Comparison of ENCODE assay signal across 24 cellular contexts in genomic region chr18:8037296-8037695, GRCh38.
A peak's percentile ranks its signal among the peaks of the same experiment; 100 is the strongest.
DNase-seq lines count a peak whose midpoint lies in the region; ATAC-seq and TF ChIP-seq lines count a peak whose summit lies in the region.
"Had no signal": no experiment of that assay in that cellular context is flagged by ENCODE, and none has a peak within 500 bp of the region (broad histone marks: within the 10 kb centered on the region; RNA-seq: fewer than 3 reads in every experiment).

No MANE protein-coding gene starts in this region.

- POLR2A ChIA-PET in activated CD4-positive, alpha-beta T cell treated with anti-CD3 and anti-CD28 coated beads for 36 hours (lab: Charles Lee): no interaction called here
- POLR2A ChIA-PET in MCF 10A (lab: Yijun Ruan, JAX): interaction anchor here (1.3 to 1.7 kb wide), 2 partner anchors 11 to 78 kb away, joined by 3 to 5 read pairs; no protein-coding TSS in a partner anchor

- 58% methylated on average over 1 of the region's 1 CpG for WGBS in mammary epithelial cell (ENCODE audit: low coverage, missing lambda C conversion rate)

- DNase-seq in activated CD4-positive, alpha-beta T cell treated with anti-CD3 and anti-CD28 coated beads for 36 hours: no peak
- no peak for DNase-seq in activated CD4-positive, alpha-beta T cell treated with anti-CD3 and anti-CD28 coated beads, Interleukin-2, amount 50 U/mL, for 1 hour
- DNase-seq in MCF 10A (ENCODE audit: unreplicated experiment) (no peak), mammary epithelial cell (no peak), NCI-H1930 (lab: John Stamatoyannopoulos, UW) (no peak)
- no peak for DNase-seq in stimulated activated effector memory CD8-positive, alpha-beta T cell treated with anti-CD3 and anti-CD28 coated beads, Interleukin-12 subunit alpha, Interleukin-12 subunit beta, amount 100 ng/mL, for 72 hours (ENCODE audit: low spot score in 2 of 2)
- DNase-seq: ACHN; AML-193; BE2C; CD4-positive, alpha-beta T cell; CD8-positive, alpha-beta memory T cell; DMS 273 treated with DMSO at 0.1 percent for 48 hours; DMS79; EL; GDM1; H9 had no signal

- H3K27ac Mint-ChIP-seq in activated CD4-positive, alpha-beta T cell treated with anti-CD3 and anti-CD28 coated beads for 36 hours: peak overlapping the region; percentile 67
- peak overlapping the region; percentile 31 for H3K27ac Mint-ChIP-seq in MCF 10A (ENCODE audit: low read depth, unreplicated experiment)
- no peak overlapping the region for H3K27ac Mint-ChIP-seq in stimulated activated effector memory CD8-positive, alpha-beta T cell treated with anti-CD3 and anti-CD28 coated beads, Interleukin-12 subunit alpha, Interleukin-12 subunit beta, amount 100 ng/mL, for 72 hours
- H3K27ac Mint-ChIP-seq: CD14-positive monocyte; CD4-positive, alpha-beta T cell; CD8-positive, alpha-beta memory T cell; GM23338 had no signal

- no peaks in the 10 kb centered on the region for H3K27me3 ChIP-seq in mammary epithelial cell (ENCODE audit: insufficient read depth, low read length)
- H3K27me3 ChIP-seq: BE2C; BLaER1 treated with 17β-estradiol and CSF1 and Interleukin-3, amounts not matched to agents 10 nM and 100 nM had no signal

- no peaks in the 10 kb centered on the region for H4K20me1 ChIP-seq in mammary epithelial cell (ENCODE audit: insufficient read depth, low read length)
- H4K20me1 ChIP-seq: BLaER1 treated with 17β-estradiol and CSF1 and Interleukin-3, amounts not matched to agents 10 nM and 100 nM had no signal

- no peak overlapping the region for H3K4me3 ChIP-seq in mammary epithelial cell (replicated peaks in 1 of 3; ENCODE audit: insufficient read depth in 1 of 3, low read depth in 2 of 3, low read length in 3 of 3)
- H3K4me3 ChIP-seq: BLaER1 treated with 17β-estradiol and CSF1 and Interleukin-3, amounts not matched to agents 10 nM and 100 nM; GM12878; GM23338 had no signal

- no peaks in the 10 kb centered on the region for H3K36me3 Mint-ChIP-seq in activated CD4-positive, alpha-beta T cell treated with anti-CD3 and anti-CD28 coated beads for 36 hours (ENCODE audit: low read depth)
- H3K36me3 Mint-ChIP-seq in MCF 10A (ENCODE audit: insufficient read depth, unreplicated experiment): peaks cover 5% of the 10 kb centered on the region
- H3K36me3 Mint-ChIP-seq in stimulated activated effector memory CD8-positive, alpha-beta T cell treated with anti-CD3 and anti-CD28 coated beads, Interleukin-12 subunit alpha, Interleukin-12 subunit beta, amount 100 ng/mL, for 72 hours: no peaks in the 10 kb centered on the region
- H3K36me3 Mint-ChIP-seq: CD14-positive monocyte; CD8-positive, alpha-beta memory T cell had no signal

- no peaks in the 10 kb centered on the region for H3K79me2 ChIP-seq in mammary epithelial cell (ENCODE audit: insufficient read depth, low read length)

- no peak for TF ChIP-seq CTCF in MCF 10A (IDR thresholded peaks at IDR 0.05; ENCODE audit: unreplicated experiment)
- no peak for TF ChIP-seq CTCF in mammary epithelial cell (conservative IDR thresholded peaks at IDR 0.05 in 1 of 2, IDR thresholded peaks at IDR 0.05 in 1 of 2; ENCODE audit: extremely low read depth in 1 of 2, insufficient read depth in 1 of 2, low read depth in 1 of 2, low read length in 2 of 2)

- no peaks in the 10 kb centered on the region for H3K36me3 ChIP-seq in mammary epithelial cell (ENCODE audit: insufficient read depth, low read length)
- H3K36me3 ChIP-seq: BE2C; BLaER1 treated with 17β-estradiol and CSF1 and Interleukin-3, amounts not matched to agents 10 nM and 100 nM had no signal

- ATAC-seq in activated CD4-positive, alpha-beta T cell treated with anti-CD3 and anti-CD28 coated beads for 36 hours: peak; percentile 85
- peak; percentile 77 for ATAC-seq in stimulated activated effector memory CD8-positive, alpha-beta T cell treated with anti-CD3 and anti-CD28 coated beads, Interleukin-12 subunit alpha, Interleukin-12 subunit beta, amount 100 ng/mL, for 72 hours
- no peak for ATAC-seq in HG03025 (IDR thresholded peaks at IDR 0.05; ENCODE audit: low FRiP score, unreplicated experiment)
- ATAC-seq in GM21390 (IDR thresholded peaks at IDR 0.05; ENCODE audit: unreplicated experiment): no peak
- ATAC-seq: GM12878, GM23338, HCT116 had no signal

- H3K9me3 Mint-ChIP-seq in activated CD4-positive, alpha-beta T cell treated with anti-CD3 and anti-CD28 coated beads for 36 hours (ENCODE audit: low read depth): no peaks in the 10 kb centered on the region
- no peaks in the 10 kb centered on the region for H3K9me3 Mint-ChIP-seq in MCF 10A (ENCODE audit: unreplicated experiment)
- H3K9me3 Mint-ChIP-seq in stimulated activated effector memory CD8-positive, alpha-beta T cell treated with anti-CD3 and anti-CD28 coated beads, Interleukin-12 subunit alpha, Interleukin-12 subunit beta, amount 100 ng/mL, for 72 hours: peaks cover 3% of the 10 kb centered on the region
- H3K9me3 Mint-ChIP-seq: CD14-positive monocyte; CD4-positive, alpha-beta T cell; GM23338; H9 had no signal

- intact Hi-C loops in activated CD4-positive, alpha-beta T cell treated with anti-CD3 and anti-CD28 coated beads for 36 hours (cut with DNase I, micrococcal nuclease): no loop called here
- intact Hi-C loops in MCF 10A (cut with micrococcal nuclease): no loop called here
- intact Hi-C loops in mammary epithelial cell (cut with micrococcal nuclease): no loop called here

- no peak overlapping the region for H2AFZ ChIP-seq in mammary epithelial cell (ENCODE audit: low read depth, low read length)

- no peaks in the 10 kb centered on the region for H3K9me3 ChIP-seq in mammary epithelial cell (replicated peaks; ENCODE audit: insufficient read depth, low read length)
- H3K9me3 ChIP-seq: BE2C; BLaER1 treated with 17β-estradiol and CSF1 and Interleukin-3, amounts not matched to agents 10 nM and 100 nM had no signal

- no peaks in the 10 kb centered on the region for H3K27me3 Mint-ChIP-seq in activated CD4-positive, alpha-beta T cell treated with anti-CD3 and anti-CD28 coated beads for 36 hours
- H3K27me3 Mint-ChIP-seq in MCF 10A (ENCODE audit: insufficient read depth, unreplicated experiment): no peaks in the 10 kb centered on the region
- H3K27me3 Mint-ChIP-seq: CD4-positive, alpha-beta T cell; CD8-positive, alpha-beta memory T cell had no signal

- in situ Hi-C loops in mammary epithelial cell (cut with MboI; ENCODE audit: low sequenced_read_pairs in 2 of 2): no loop called here

- dilution Hi-C loops in mammary epithelial cell (cut with HindIII; ENCODE audit: low sequenced_read_pairs): no loop called here

- H3K27ac ChIP-seq in mammary epithelial cell (ENCODE audit: insufficient read depth, low read depth, low read length): no peak overlapping the region
- H3K27ac ChIP-seq: 22Rv1; BLaER1 treated with 17β-estradiol and CSF1 and Interleukin-3, amounts not matched to agents 10 nM and 100 nM had no signal

- BruUV-seq in MCF 10A (replicated peaks; lab: Mats Ljungman, UMichigan) (no TSS peak), mammary epithelial cell (replicated peaks; lab: Mats Ljungman, UMichigan) (no TSS peak)

- no peak overlapping the region for H3K4me2 ChIP-seq in mammary epithelial cell (ENCODE audit: insufficient read depth, low read depth, low read length)
- H3K4me2 ChIP-seq: BLaER1 treated with 17β-estradiol and CSF1 and Interleukin-3, amounts not matched to agents 10 nM and 100 nM; GM23338 had no signal

- H3K4me1 Mint-ChIP-seq in activated CD4-positive, alpha-beta T cell treated with anti-CD3 and anti-CD28 coated beads for 36 hours: peaks cover 15% of the 10 kb centered on the region
- H3K4me1 Mint-ChIP-seq in MCF 10A (ENCODE audit: insufficient read depth, unreplicated experiment): peaks cover 15% of the 10 kb centered on the region
- no peaks in the 10 kb centered on the region for H3K4me1 Mint-ChIP-seq in stimulated activated effector memory CD8-positive, alpha-beta T cell treated with anti-CD3 and anti-CD28 coated beads, Interleukin-12 subunit alpha, Interleukin-12 subunit beta, amount 100 ng/mL, for 72 hours
- H3K4me1 Mint-ChIP-seq: CD14-positive monocyte, GM23338, H9 had no signal

- peaks cover 21% of the 10 kb centered on the region for H3K4me1 ChIP-seq in mammary epithelial cell (ENCODE audit: insufficient read depth, low read length)
- H3K4me1 ChIP-seq: BE2C; BLaER1 treated with 17β-estradiol and CSF1 and Interleukin-3, amounts not matched to agents 10 nM and 100 nM had no signal

- H3K4me3 Mint-ChIP-seq in activated CD4-positive, alpha-beta T cell treated with anti-CD3 and anti-CD28 coated beads for 36 hours: no peak overlapping the region
- H3K4me3 Mint-ChIP-seq in MCF 10A (ENCODE audit: unreplicated experiment): no peak overlapping the region
- no peak overlapping the region for H3K4me3 Mint-ChIP-seq in stimulated activated effector memory CD8-positive, alpha-beta T cell treated with anti-CD3 and anti-CD28 coated beads, Interleukin-12 subunit alpha, Interleukin-12 subunit beta, amount 100 ng/mL, for 72 hours
- H3K4me3 Mint-ChIP-seq: CD14-positive monocyte; CD4-positive, alpha-beta T cell; CD8-positive, alpha-beta memory T cell; GM23338; H9 had no signal

- CTCF ChIA-PET in activated CD4-positive, alpha-beta T cell treated with anti-CD3 and anti-CD28 coated beads for 36 hours (lab: Charles Lee): no interaction called here
- CTCF ChIA-PET in MCF 10A (lab: Yijun Ruan, JAX) (interaction anchor here (0.8 to 1.6 kb wide), 2 partner anchors 24 to 166 kb away, joined by 3 to 4 read pairs; no protein-coding TSS in a partner anchor), mammary epithelial cell (lab: Charles Lee; ENCODE audit: low non-redundant PET) (no interaction called here)

- H3K9ac ChIP-seq in mammary epithelial cell (ENCODE audit: insufficient read depth, low read length): no peak overlapping the region
- H3K9ac ChIP-seq: BLaER1 treated with 17β-estradiol and CSF1 and Interleukin-3, amounts not matched to agents 10 nM and 100 nM had no signal

Comparison
In these comparisons a context has a peak if more than half of its experiments do, and no peak if none do; other contexts are left out.
1. ATAC-seq: peak in activated CD4-positive, alpha-beta T cell treated with anti-CD3 and anti-CD28 coated beads for 36 hours (single experiment) and stimulated activated effector memory CD8-positive, alpha-beta T cell treated with anti-CD3 and anti-CD28 coated beads, Interleukin-12 subunit alpha, Interleukin-12 subunit beta, amount 100 ng/mL, for 72 hours (single experiment); none in HG03025 (single experiment) and GM21390 (single experiment).